In genomic region chr18:32550958-32551357, GRCh38 we compare ENCODE assay signal across 17 cellular contexts.
DNase-seq lines count a peak whose midpoint lies in the region; ATAC-seq and TF ChIP-seq lines count a peak whose summit lies in the region.
"Had no signal": no experiment of that assay in that cellular context is flagged by ENCODE, and none has a peak within 500 bp of the region (broad histone marks: within the 10 kb centered on the region; RNA-seq: fewer than 3 reads in every experiment).

No MANE protein-coding gene starts in this region.

- peak overlapping the region; percentile 64 for H2AFZ ChIP-seq in HCT116 (ENCODE audit: low read depth, low read length, poor library complexity, severe bottlenecking)

- POLR2A ChIA-PET in HCT116 (lab: Charles Lee): interaction anchor here (0.6 to 0.7 kb wide), 2 partner anchors 36 to 40 kb away, joined by 3 read pairs; no protein-coding TSS in a partner anchor

- TF ChIP-seq CTCF in AG09309 (IDR thresholded peaks at IDR 0.05; ENCODE audit: control insufficient read depth, insufficient read depth, low read depth, low read length, missing control alignments) (peak; percentile 10), HCT116 (IDR thresholded peaks at IDR 0.05 in 2 of 3, conservative IDR thresholded peaks at IDR 0.05 in 1 of 3; ENCODE audit: borderline replicate concordance in 1 of 3, insufficient read depth in 1 of 3, low read depth in 2 of 3, low read length in 2 of 3) (peak; percentile 18 to 55 (median 52); a peak in 4 of 6 replicates)

- H3K4me1 ChIP-seq in HCT116 (ENCODE audit: control insufficient read depth in 1 of 2, insufficient read depth in 2 of 2, low read length in 2 of 2): peaks cover 0 to 5% of the 10 kb centered on the region in 2 experiments; a peak in 1 of 4 replicates
- H3K4me1 ChIP-seq: pancreas, uterus had no signal

- H3K27ac ChIP-seq in HCT116 (ENCODE audit: low read depth, low read length): no peak overlapping the region
- H3K27ac ChIP-seq: KMS-11, pancreas, uterus had no signal

- no peak for TF ChIP-seq POLR2A in HCT116 (IDR thresholded peaks at IDR 0.05; ENCODE audit: borderline replicate concordance, extremely low read depth, insufficient read depth, insufficient read length)

- H3K9me2 ChIP-seq in HCT116 (ENCODE audit: insufficient read depth): no peaks in the 10 kb centered on the region

- ATAC-seq in HCT116 (peak; percentile 62), HG02970 (IDR thresholded peaks at IDR 0.05; ENCODE audit: low FRiP score, unreplicated experiment) (no peak)
- ATAC-seq: pancreas, T-cell had no signal

- DNase-seq in AG09309 (ENCODE audit: low read depth): no peak
- peak; percentile 23 for DNase-seq in HCT116 (ENCODE audit: low read depth, low spot score)
- DNase-seq in amniotic epithelial cell (ENCODE audit: low read depth): peak; percentile 8
- peak; percentile 42 for DNase-seq in iPS DF 19.7 (ENCODE audit: low read depth, low spot score)
- DNase-seq in medulla oblongata (ENCODE audit: extremely low spot score): no peak
- no peak for DNase-seq in GDM1 (lab: John Stamatoyannopoulos, UW)
- DNase-seq in superior temporal gyrus (ENCODE audit: extremely low spot score): no peak
- DNase-seq: activated naive CD4-positive, alpha-beta T cell; caudate nucleus; DMS79; NCI-H1436; pancreas; stimulated activated naive CD4-positive, alpha-beta T cell; uterus had no signal

- H3K9ac ChIP-seq in HCT116 (ENCODE audit: low read length): no peak overlapping the region
- H3K9ac ChIP-seq: KMS-11 had no signal

- H4K20me1 ChIP-seq in HCT116 (ENCODE audit: insufficient read depth): no peaks in the 10 kb centered on the region

- H3K79me2 ChIP-seq in HCT116 (ENCODE audit: insufficient read depth, low read length): no peaks in the 10 kb centered on the region

- no peaks in the 10 kb centered on the region for H3K9me3 ChIP-seq in HCT116 (ENCODE audit: control insufficient read depth in 1 of 2, insufficient read depth in 1 of 2, low read depth in 1 of 2, low read length in 2 of 2)
- H3K9me3 ChIP-seq: pancreas, uterus had no signal

- CTCF ChIA-PET in HCT116 (lab: Charles Lee): interaction anchor here (0.9 to 7.0 kb wide), 10 partner anchors 10 to 411 kb away, joined by 3 to 87 read pairs (median 8); partner anchors contain the start of gene GAREM1

- intact Hi-C loops in HCT116 (cut with micrococcal nuclease): loop anchor here (5.0 to 10.0 kb wide), 2 partner anchors 994 to 1586 kb away; no protein-coding TSS in a partner anchor

- no peak overlapping the region; the same call in 1 of the 2 replicates for H3K4me2 ChIP-seq in HCT116 (ENCODE audit: low read length)
- H3K4me2 ChIP-seq: KMS-11 had no signal

- no TSS peak for BruUV-seq in HCT116 (replicated peaks; lab: Mats Ljungman, UMichigan)

- RAD21 ChIA-PET in HCT116 (lab: Charles Lee; ENCODE audit: low non-redundant PET in 1 of 2, low total read pairs in 2 of 2, uncharacterized antibody in 2 of 2, unreplicated experiment in 2 of 2): interaction anchor here (0.7 to 3.1 kb wide), 3 partner anchors 279 to 395 kb away, joined by 3 to 13 read pairs (median 6); no protein-coding TSS in a partner anchor

- H3K4me3 ChIP-seq in AG09309 (ENCODE audit: control insufficient read depth, low read depth, low read length) (no peak overlapping the region), HCT116 (replicated peaks in 1 of 2; ENCODE audit: low read depth in 1 of 2, low read length in 2 of 2) (no peak overlapping the region)
- H3K4me3 ChIP-seq: pancreas, uterus had no signal

- TF ChIP-seq RAD21 in HCT116 (IDR thresholded peaks at IDR 0.05; ENCODE audit: low read depth): no peak

- H3K36me3 ChIP-seq in HCT116 (ENCODE audit: control insufficient read depth in 1 of 2, insufficient read depth in 2 of 2, low read length in 2 of 2): no peaks in the 10 kb centered on the region
- H3K36me3 ChIP-seq: pancreas, uterus had no signal

- no peaks in the 10 kb centered on the region for H3K27me3 ChIP-seq in HCT116 (ENCODE audit: insufficient read depth, low read length)
- H3K27me3 ChIP-seq: pancreas, uterus had no signal

TF ChIP-seq in HCT116, 20 proteins besides CTCF, POLR2A, EP300 and RAD21:
- 0 out of 2 replicates have a peak, but pooled peaks have one; percentile 46 for TF ChIP-seq EGR1 (IDR thresholded peaks at IDR 0.05; ENCODE audit: low read depth)
- no peak for TF ChIP-seq MAX (IDR thresholded peaks at IDR 0.05)
TF ChIP-seq in HCT116: peak in this region for 1.

Comparison
In these comparisons a context has a peak if more than half of its experiments do, and no peak if none do; other contexts are left out.
1. DNase-seq: peak in HCT116 (single experiment), amniotic epithelial cell (single experiment) and iPS DF 19.7 (single experiment); none in AG09309 (single experiment), medulla oblongata (single experiment), GDM1 (single experiment) and superior temporal gyrus (single experiment).